10 cellular contexts compared by ENCODE assay signal in the genomic region with DNA sequence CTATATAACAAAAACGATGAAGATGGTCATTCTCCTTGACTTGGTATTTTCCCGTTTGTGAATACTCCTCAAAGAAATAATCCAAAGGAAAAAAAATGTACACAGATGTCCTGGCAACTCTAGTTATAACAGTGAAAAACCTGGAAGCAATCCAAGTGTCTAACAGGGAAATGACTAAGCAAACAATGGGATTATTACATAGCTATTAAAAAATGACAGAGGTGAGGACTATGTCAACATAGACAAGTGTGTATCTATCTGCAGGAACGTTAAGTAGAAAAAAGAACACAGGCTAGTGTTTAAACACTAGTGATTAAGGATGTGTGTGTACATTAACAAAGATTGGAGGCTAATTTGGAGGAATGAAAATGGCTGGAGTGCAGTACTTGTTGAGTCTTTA. TPM values are rescaled to one million over a fixed set of nuclear protein-coding genes. Genes with fewer than 3 reads are reported as not detected.
DNase-seq lines count a peak whose midpoint lies in the region; ATAC-seq and TF ChIP-seq lines count a peak whose summit lies in the region.
"Had no signal": no experiment of that assay in that cellular context is flagged by ENCODE, and none has a peak within 500 bp of the region (broad histone marks: within the 10 kb centered on the region; RNA-seq: fewer than 3 reads in every experiment).

No MANE protein-coding gene starts in this region.

- H3K36me3 Mint-ChIP-seq in activated T-cell treated with anti-CD3 and anti-CD28 coated beads, Interleukin-2, amount 50 U/mL, for 72 hours (ENCODE audit: insufficient read depth in 2 of 2) = no peaks in the 10 kb centered on the region

- intact Hi-C loops in left ventricle myocardium superior (cut with micrococcal nuclease) = no loop called here

- no peak overlapping the region for H3K4me3 ChIP-seq in AG09309 (ENCODE audit: control insufficient read depth, low read depth, low read length)
- H3K4me3 ChIP-seq: smooth muscle cell had no signal

- no peaks in the 10 kb centered on the region for H3K4me1 Mint-ChIP-seq in activated T-cell treated with anti-CD3 and anti-CD28 coated beads, Interleukin-2, amount 50 U/mL, for 72 hours (ENCODE audit: low read depth)

- ATAC-seq in left ventricle myocardium superior (peak; percentile 57), HG02885 (IDR thresholded peaks at IDR 0.05; ENCODE audit: poor library complexity, unreplicated experiment) (no peak)
- no peak for ATAC-seq in activated T-cell treated with anti-CD3 and anti-CD28 coated beads, Interleukin-2, amount 50 U/mL, for 72 hours (replicated peaks in 1 of 2)

- H3K4me3 Mint-ChIP-seq in activated T-cell treated with anti-CD3 and anti-CD28 coated beads, Interleukin-2, amount 50 U/mL, for 72 hours = no peak overlapping the region

- no peaks in the 10 kb centered on the region for H3K27me3 Mint-ChIP-seq in activated T-cell treated with anti-CD3 and anti-CD28 coated beads, Interleukin-2, amount 50 U/mL, for 72 hours (ENCODE audit: low read depth)

- no peak for TF ChIP-seq CTCF in AG09309 (IDR thresholded peaks at IDR 0.05; ENCODE audit: control insufficient read depth, insufficient read depth, low read depth, low read length, missing control alignments)

- DNase-seq in AG09309 (ENCODE audit: low read depth) = peak; percentile 60
- peak; percentile 92 for DNase-seq in LoVo (ENCODE audit: low spot score)
- DNase-seq in SHP77 treated with DMSO at 0.1 percent for 48 hours (lab: John Stamatoyannopoulos, UW) = peak; percentile 56
- DNase-seq in left ventricle myocardium superior = no peak
- DNase-seq in activated T-cell treated with anti-CD3 and anti-CD28 coated beads, Interleukin-2, amount 50 U/mL, for 72 hours = no peak
- DNase-seq in activated naive CD4-positive, alpha-beta T cell treated with Interleukin-2 at 50 U/mL for 16 hours = no peak
- DNase-seq in stimulated activated CD4-positive, alpha-beta T cell treated with anti-CD3 and anti-CD28 coated beads, Interleukin-2, amount 100 ng/mL, for 48 hours = no peak
- DNase-seq: glutamatergic neuron had no signal

- no peaks in the 10 kb centered on the region for H3K9me3 Mint-ChIP-seq in activated T-cell treated with anti-CD3 and anti-CD28 coated beads, Interleukin-2, amount 50 U/mL, for 72 hours

- H3K27ac Mint-ChIP-seq in activated T-cell treated with anti-CD3 and anti-CD28 coated beads, Interleukin-2, amount 50 U/mL, for 72 hours = no peak overlapping the region

RNA-seq across cellular contexts. Expression of gene APOLD1, which starts 5.9 kb away (rescaled TPM):
- 21.3 TPM for total RNA-seq in left ventricle myocardium superior
- total RNA-seq in activated T-cell treated with anti-CD3 and anti-CD28 coated beads, Interleukin-2, amount 50 U/mL, for 72 hours = 10 to 100 TPM; 10.4 to 12.8 TPM

RNA-seq across cellular contexts. Expression of gene DDX47, which starts 33.6 kb away (rescaled TPM):
- total RNA-seq in left ventricle myocardium superior = 29.9 TPM
- total RNA-seq in activated T-cell treated with anti-CD3 and anti-CD28 coated beads, Interleukin-2, amount 50 U/mL, for 72 hours = 10 to 100 TPM; 58.2 to 67.8 TPM

Comparison
In these comparisons a context has a peak if more than half of its experiments do, and no peak if none do; other contexts are left out.
1. DNase-seq: peak in AG09309 (single experiment), LoVo (single experiment) and SHP77 treated with DMSO at 0.1 percent for 48 hours (single experiment); none in left ventricle myocardium superior (single experiment), activated T-cell treated with anti-CD3 and anti-CD28 coated beads, Interleukin-2, amount 50 U/mL, for 72 hours (0 of 2), activated naive CD4-positive, alpha-beta T cell treated with Interleukin-2 at 50 U/mL for 16 hours (single experiment) and stimulated activated CD4-positive, alpha-beta T cell treated with anti-CD3 and anti-CD28 coated beads, Interleukin-2, amount 100 ng/mL, for 48 hours (0 of 2).